ENCODE assay signal across 18 cellular contexts in genomic region chr10:62810131-62810530, GRCh38. TPM values are rescaled to one million over a fixed set of nuclear protein-coding genes. Genes with fewer than 3 reads are reported as not detected.
DNase-seq lines count a peak whose midpoint lies in the region; ATAC-seq lines count a peak whose summit lies in the region.
"Had no signal": no experiment of that assay in that cellular context is flagged by ENCODE, and none has a peak within 500 bp of the region (broad histone marks: within the 10 kb centered on the region; RNA-seq: fewer than 3 reads in every experiment).

No MANE protein-coding gene starts in this region.

- no peak for DNase-seq in activated naive CD4-positive, alpha-beta T cell (lab: John Stamatoyannopoulos, UW)
- DNase-seq in amniotic epithelial cell (ENCODE audit: low read depth) (peak; percentile 19), DMS79 treated with DMSO at 0.1 percent for 48 hours (lab: John Stamatoyannopoulos, UW) (no peak)
- DNase-seq in stimulated activated effector memory CD8-positive, alpha-beta T cell treated with anti-CD3 and anti-CD28 coated beads, Interleukin-12 subunit alpha, Interleukin-12 subunit beta, amount 100 ng/mL, for 72 hours (ENCODE audit: low spot score in 2 of 2), result no peak
- DNase-seq in activated effector memory CD4-positive, alpha-beta T cell treated with Interleukin-2 at 50 U/mL for 16 hours, result no peak
- DNase-seq: Calu3; CD8-positive, alpha-beta T cell; GOT3; MM.1S; NCI-H1694 treated with DMSO at 0.1 percent for 48 hours; NCI-H510A; NCI-H774; PC-3; RPMI8226; SIG-M5 had no signal

- H3K9me3 Mint-ChIP-seq in activated naive CD4-positive, alpha-beta T cell treated with anti-CD3 and anti-CD28 coated beads, Interleukin-2, amount 50 U/mL, for 24 hours, result no peaks in the 10 kb centered on the region
- H3K9me3 Mint-ChIP-seq in IgD-negative memory B cell, result no peaks in the 10 kb centered on the region
- no peaks in the 10 kb centered on the region for H3K9me3 Mint-ChIP-seq in stimulated activated effector memory CD8-positive, alpha-beta T cell treated with anti-CD3 and anti-CD28 coated beads, Interleukin-12 subunit alpha, Interleukin-12 subunit beta, amount 100 ng/mL, for 72 hours
- H3K9me3 Mint-ChIP-seq: CD8-positive, alpha-beta T cell had no signal

- H3K4me3 Mint-ChIP-seq in activated naive CD4-positive, alpha-beta T cell treated with anti-CD3 and anti-CD28 coated beads, Interleukin-2, amount 50 U/mL, for 24 hours, result peak overlapping the region; percentile 23
- peak overlapping the region in 1 of 4 donors; percentile 81 for H3K4me3 Mint-ChIP-seq in IgD-negative memory B cell
- H3K4me3 Mint-ChIP-seq in stimulated activated effector memory CD8-positive, alpha-beta T cell treated with anti-CD3 and anti-CD28 coated beads, Interleukin-12 subunit alpha, Interleukin-12 subunit beta, amount 100 ng/mL, for 72 hours, result no peak overlapping the region
- H3K4me3 Mint-ChIP-seq: CD8-positive, alpha-beta T cell had no signal

- no peak for ATAC-seq in stimulated activated effector memory CD8-positive, alpha-beta T cell treated with anti-CD3 and anti-CD28 coated beads, Interleukin-12 subunit alpha, Interleukin-12 subunit beta, amount 100 ng/mL, for 72 hours
- ATAC-seq: CD8-positive, alpha-beta T cell; HCT116; PC-3 had no signal

- H3K4me1 Mint-ChIP-seq in activated naive CD4-positive, alpha-beta T cell treated with anti-CD3 and anti-CD28 coated beads, Interleukin-2, amount 50 U/mL, for 24 hours, result peaks cover 74% of the 10 kb centered on the region
- H3K4me1 Mint-ChIP-seq in IgD-negative memory B cell, result peaks cover 30 to 53% (median 48%) of the 10 kb centered on the region in 3 donors
- peaks cover 72% of the 10 kb centered on the region for H3K4me1 Mint-ChIP-seq in stimulated activated effector memory CD8-positive, alpha-beta T cell treated with anti-CD3 and anti-CD28 coated beads, Interleukin-12 subunit alpha, Interleukin-12 subunit beta, amount 100 ng/mL, for 72 hours

- peaks cover 50% of the 10 kb centered on the region for H3K36me3 Mint-ChIP-seq in activated naive CD4-positive, alpha-beta T cell treated with anti-CD3 and anti-CD28 coated beads, Interleukin-2, amount 50 U/mL, for 24 hours
- H3K36me3 Mint-ChIP-seq in IgD-negative memory B cell, result peaks cover 3% of the 10 kb centered on the region
- peaks cover 92% of the 10 kb centered on the region for H3K36me3 Mint-ChIP-seq in stimulated activated effector memory CD8-positive, alpha-beta T cell treated with anti-CD3 and anti-CD28 coated beads, Interleukin-12 subunit alpha, Interleukin-12 subunit beta, amount 100 ng/mL, for 72 hours

- H3K27me3 Mint-ChIP-seq in activated naive CD4-positive, alpha-beta T cell treated with anti-CD3 and anti-CD28 coated beads, Interleukin-2, amount 50 U/mL, for 24 hours, result no peaks in the 10 kb centered on the region
- peaks cover 2% of the 10 kb centered on the region for H3K27me3 Mint-ChIP-seq in IgD-negative memory B cell

- H3K27ac Mint-ChIP-seq in activated naive CD4-positive, alpha-beta T cell treated with anti-CD3 and anti-CD28 coated beads, Interleukin-2, amount 50 U/mL, for 24 hours, result peak overlapping the region; percentile 51
- H3K27ac Mint-ChIP-seq in IgD-negative memory B cell, result peak overlapping the region in 2 of 3 donors; percentile 67 to 79
- peak overlapping the region; percentile 91 for H3K27ac Mint-ChIP-seq in stimulated activated effector memory CD8-positive, alpha-beta T cell treated with anti-CD3 and anti-CD28 coated beads, Interleukin-12 subunit alpha, Interleukin-12 subunit beta, amount 100 ng/mL, for 72 hours
- H3K27ac Mint-ChIP-seq: CD8-positive, alpha-beta T cell had no signal

RNA-seq across cellular contexts. Expression of gene ADO, which starts 5.6 kb away (rescaled TPM):
- polyA plus RNA-seq in IgD-negative memory B cell, result 3.4 TPM

RNA-seq across cellular contexts. Expression of gene EGR2, which starts 6.0 kb away (rescaled TPM):
- polyA plus RNA-seq in IgD-negative memory B cell, result 2.6 TPM
